ENCODE assay signal across 8 cellular contexts in the genomic region with DNA sequence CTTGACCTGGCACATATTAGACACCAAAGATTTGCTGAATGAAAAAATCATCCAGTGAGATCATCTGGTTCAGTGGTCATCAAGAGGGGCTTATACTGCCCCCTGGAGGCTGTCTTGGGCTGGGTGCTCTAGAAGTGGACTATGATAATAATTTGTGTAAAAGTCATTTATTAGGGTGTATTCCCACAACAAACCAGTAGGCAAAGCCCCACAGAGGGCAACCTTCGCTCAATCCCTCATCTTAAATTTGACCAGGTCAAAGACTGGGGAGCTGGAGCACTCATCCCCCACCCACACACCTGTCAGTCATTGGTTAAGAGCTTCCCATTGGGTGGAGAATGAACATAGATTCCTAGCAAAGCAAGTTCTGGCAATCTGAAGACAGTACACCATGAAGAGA. TPM values are rescaled to one million over a fixed set of nuclear protein-coding genes. Genes with fewer than 3 reads are reported as not detected.
A peak's percentile ranks its signal among the peaks of the same experiment; 100 is the strongest.
DNase-seq lines count a peak whose midpoint lies in the region; ATAC-seq, FAIRE-seq and TF ChIP-seq lines count a peak whose summit lies in the region.

No MANE protein-coding gene starts in this region.

- no peak overlapping the region for H3K9ac ChIP-seq in neural cell (ENCODE audit: low read length)

- ATAC-seq in HG03460 (IDR thresholded peaks at IDR 0.05; ENCODE audit: unreplicated experiment) (no peak), GM18870 (IDR thresholded peaks at IDR 0.05; ENCODE audit: unreplicated experiment) (no peak)

- no peaks in the 10 kb centered on the region for H3K9me3 ChIP-seq in neural cell (ENCODE audit: low read length)

- TF ChIP-seq RAD21 in neural cell (conservative IDR thresholded peaks at IDR 0.05), result peak; percentile 21

- no peak overlapping the region for H2AFZ ChIP-seq in neural cell (ENCODE audit: low read depth, low read length)

- no peak for FAIRE-seq in bronchial epithelial cell (lab: Jason Lieb, UNC)

- no peak for TF ChIP-seq EP300 in neural cell (conservative IDR thresholded peaks at IDR 0.05; ENCODE audit: poor library complexity, severe bottlenecking)

- H3K4me3 ChIP-seq in bronchial epithelial cell (ENCODE audit: low read depth, low read length), result no peak overlapping the region
- no peak overlapping the region for H3K4me3 ChIP-seq in neural cell (ENCODE audit: low read length)

- H3K36me3 ChIP-seq in bronchial epithelial cell (ENCODE audit: control insufficient read depth, insufficient read depth, low read length), result no peaks in the 10 kb centered on the region
- H3K36me3 ChIP-seq in neural cell (ENCODE audit: insufficient read depth, low read length), result no peaks in the 10 kb centered on the region

- peak; percentile 54 for TF ChIP-seq CTCF in bronchial epithelial cell (IDR thresholded peaks at IDR 0.05; ENCODE audit: insufficient read depth, low read length, severe bottlenecking)
- peak; percentile 35 for TF ChIP-seq CTCF in neural cell (IDR thresholded peaks at IDR 0.05; ENCODE audit: poor library complexity, severe bottlenecking)

- H3K27ac ChIP-seq in neural cell (ENCODE audit: low read length), result no peak overlapping the region

- no peaks in the 10 kb centered on the region for H3K27me3 ChIP-seq in bronchial epithelial cell (ENCODE audit: control insufficient read depth, insufficient read depth, low read length)
- H3K27me3 ChIP-seq in neural cell (ENCODE audit: insufficient read depth, low read depth, low read length), result no peaks in the 10 kb centered on the region

- no peak overlapping the region for H3K4me2 ChIP-seq in neural cell (ENCODE audit: low read length)

- H3F3A ChIP-seq in neural cell (ENCODE audit: insufficient read depth, low read length, poor library complexity, severe bottlenecking), result no peaks in the 10 kb centered on the region

- H4K20me1 ChIP-seq in neural cell (ENCODE audit: insufficient read depth), result no peaks in the 10 kb centered on the region

- DNase-seq in activated CD4-positive, alpha-beta T cell treated with anti-CD3 and anti-CD28 coated beads for 48 hours, result peak; percentile 53
- no peak for DNase-seq in activated CD4-positive, alpha-beta T cell treated with anti-CD3 and anti-CD28 coated beads for 4 hours
- DNase-seq in LHCN-M2 (ENCODE audit: low read depth) (peak; percentile 54), bronchial epithelial cell (ENCODE audit: low read depth) (peak; percentile 36)
- DNase-seq in effector CD8-positive, alpha-beta T cell (lab: John Stamatoyannopoulos, UW), result no peak

- H3K9me2 ChIP-seq in neural cell (ENCODE audit: insufficient read depth, low read length), result no peaks in the 10 kb centered on the region

- no peaks in the 10 kb centered on the region for H3K79me2 ChIP-seq in neural cell (replicated peaks; ENCODE audit: insufficient read depth, low read length)

TF ChIP-seq in neural cell, 6 proteins besides CTCF, POLR2A, EP300 and RAD21:
- no peak for TF ChIP-seq SMC3 (conservative IDR thresholded peaks at IDR 0.05; ENCODE audit: poor library complexity)
- no peak for TF ChIP-seq POLR2AphosphoS5 (IDR thresholded peaks at IDR 0.05)
- no peak for TF ChIP-seq REST (IDR thresholded peaks at IDR 0.05; ENCODE audit: borderline replicate concordance)
- TF ChIP-seq MXI1 (conservative IDR thresholded peaks at IDR 0.05; ENCODE audit: poor library complexity, severe bottlenecking), result no peak
- no peak for TF ChIP-seq TAF1 (IDR thresholded peaks at IDR 0.05; ENCODE audit: low read depth)

RNA-seq across cellular contexts. Expression of gene FICD, which starts 20.0 kb away (rescaled TPM):
- total RNA-seq in LHCN-M2 (2014; rRNA removed) (7.0 and 7.9 TPM in 2 replicates), bronchial epithelial cell (11.6 and 15.5 TPM in 2 replicates)
- polyA plus RNA-seq in LHCN-M2 (2012), result 5.4 TPM
- 1.5 and 3.0 TPM in 2 replicates for polyA plus RNA-seq in neural cell
- 8.0 and 8.3 TPM in 2 replicates for polyA minus RNA-seq in neural cell

Comparison
In these comparisons a context has a peak if more than half of its experiments do, and no peak if none do; other contexts are left out.
1. DNase-seq: peak in activated CD4-positive, alpha-beta T cell treated with anti-CD3 and anti-CD28 coated beads for 48 hours (single experiment), LHCN-M2 (single experiment) and bronchial epithelial cell (single experiment); none in activated CD4-positive, alpha-beta T cell treated with anti-CD3 and anti-CD28 coated beads for 4 hours (0 of 2) and effector CD8-positive, alpha-beta T cell (single experiment).